ENCODE assay signal across 1 cellular context in the genomic region with DNA sequence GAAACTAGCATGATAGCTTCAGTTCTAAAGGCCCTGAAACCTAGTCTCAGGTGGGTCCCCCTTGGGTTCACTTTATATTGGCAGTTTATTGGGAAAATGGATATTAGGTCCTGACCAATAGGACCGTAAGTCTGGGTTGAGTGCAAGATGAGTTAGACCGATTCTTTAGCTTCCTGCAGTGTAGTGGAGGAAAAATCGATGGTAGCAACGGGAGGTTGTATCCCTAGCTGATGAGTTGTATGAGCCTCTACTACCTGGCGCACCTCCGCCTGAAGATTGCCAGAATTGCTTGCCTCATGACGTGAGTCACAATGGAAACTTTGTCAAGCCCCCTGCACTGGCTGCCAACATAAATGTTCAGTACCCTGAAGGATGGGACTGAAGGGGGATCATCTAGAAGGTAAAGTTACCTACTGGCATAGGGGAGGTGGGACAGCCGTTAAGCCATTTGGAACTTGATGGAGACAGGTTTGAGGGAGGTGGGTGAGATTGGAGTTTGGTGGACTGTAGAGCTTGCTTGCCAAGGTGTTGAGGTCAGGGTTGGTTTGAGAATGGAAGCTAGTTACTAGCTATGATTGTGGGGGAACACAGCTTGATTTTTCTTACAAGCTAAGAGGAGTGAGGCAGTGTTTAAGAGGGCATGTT.
TF ChIP-seq lines count a peak whose summit lies in the region.

No MANE protein-coding gene starts in this region.

TF ChIP-seq in HepG2, 621 proteins besides CTCF, POLR2A, EP300 and RAD21 (continued from another document and continues in another):
- TF ChIP-seq, protein P1, sequence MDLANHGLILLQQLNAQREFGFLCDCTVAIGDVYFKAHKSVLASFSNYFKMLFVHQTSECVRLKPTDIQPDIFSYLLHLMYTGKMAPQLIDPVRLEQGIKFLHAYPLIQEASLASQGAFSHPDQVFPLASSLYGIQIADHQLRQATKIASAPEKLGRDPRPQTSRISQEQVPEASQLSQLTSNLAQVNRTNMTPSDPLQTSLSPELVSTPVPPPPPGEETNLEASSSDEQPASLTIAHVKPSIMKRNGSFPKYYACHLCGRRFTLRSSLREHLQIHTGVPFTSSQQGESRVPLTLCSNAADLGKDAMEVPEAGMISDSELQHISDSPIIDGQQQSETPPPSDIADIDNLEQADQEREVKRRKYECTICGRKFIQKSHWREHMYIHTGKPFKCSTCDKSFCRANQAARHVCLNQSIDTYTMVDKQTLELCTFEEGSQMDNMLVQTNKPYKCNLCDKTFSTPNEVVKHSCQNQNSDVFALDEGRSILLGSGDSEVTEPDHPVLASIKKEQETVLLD (CRISPR knock-in tag; IDR thresholded peaks at IDR 0.05; ENCODE audit: low read depth) = no peak
- TF ChIP-seq, protein P2, sequence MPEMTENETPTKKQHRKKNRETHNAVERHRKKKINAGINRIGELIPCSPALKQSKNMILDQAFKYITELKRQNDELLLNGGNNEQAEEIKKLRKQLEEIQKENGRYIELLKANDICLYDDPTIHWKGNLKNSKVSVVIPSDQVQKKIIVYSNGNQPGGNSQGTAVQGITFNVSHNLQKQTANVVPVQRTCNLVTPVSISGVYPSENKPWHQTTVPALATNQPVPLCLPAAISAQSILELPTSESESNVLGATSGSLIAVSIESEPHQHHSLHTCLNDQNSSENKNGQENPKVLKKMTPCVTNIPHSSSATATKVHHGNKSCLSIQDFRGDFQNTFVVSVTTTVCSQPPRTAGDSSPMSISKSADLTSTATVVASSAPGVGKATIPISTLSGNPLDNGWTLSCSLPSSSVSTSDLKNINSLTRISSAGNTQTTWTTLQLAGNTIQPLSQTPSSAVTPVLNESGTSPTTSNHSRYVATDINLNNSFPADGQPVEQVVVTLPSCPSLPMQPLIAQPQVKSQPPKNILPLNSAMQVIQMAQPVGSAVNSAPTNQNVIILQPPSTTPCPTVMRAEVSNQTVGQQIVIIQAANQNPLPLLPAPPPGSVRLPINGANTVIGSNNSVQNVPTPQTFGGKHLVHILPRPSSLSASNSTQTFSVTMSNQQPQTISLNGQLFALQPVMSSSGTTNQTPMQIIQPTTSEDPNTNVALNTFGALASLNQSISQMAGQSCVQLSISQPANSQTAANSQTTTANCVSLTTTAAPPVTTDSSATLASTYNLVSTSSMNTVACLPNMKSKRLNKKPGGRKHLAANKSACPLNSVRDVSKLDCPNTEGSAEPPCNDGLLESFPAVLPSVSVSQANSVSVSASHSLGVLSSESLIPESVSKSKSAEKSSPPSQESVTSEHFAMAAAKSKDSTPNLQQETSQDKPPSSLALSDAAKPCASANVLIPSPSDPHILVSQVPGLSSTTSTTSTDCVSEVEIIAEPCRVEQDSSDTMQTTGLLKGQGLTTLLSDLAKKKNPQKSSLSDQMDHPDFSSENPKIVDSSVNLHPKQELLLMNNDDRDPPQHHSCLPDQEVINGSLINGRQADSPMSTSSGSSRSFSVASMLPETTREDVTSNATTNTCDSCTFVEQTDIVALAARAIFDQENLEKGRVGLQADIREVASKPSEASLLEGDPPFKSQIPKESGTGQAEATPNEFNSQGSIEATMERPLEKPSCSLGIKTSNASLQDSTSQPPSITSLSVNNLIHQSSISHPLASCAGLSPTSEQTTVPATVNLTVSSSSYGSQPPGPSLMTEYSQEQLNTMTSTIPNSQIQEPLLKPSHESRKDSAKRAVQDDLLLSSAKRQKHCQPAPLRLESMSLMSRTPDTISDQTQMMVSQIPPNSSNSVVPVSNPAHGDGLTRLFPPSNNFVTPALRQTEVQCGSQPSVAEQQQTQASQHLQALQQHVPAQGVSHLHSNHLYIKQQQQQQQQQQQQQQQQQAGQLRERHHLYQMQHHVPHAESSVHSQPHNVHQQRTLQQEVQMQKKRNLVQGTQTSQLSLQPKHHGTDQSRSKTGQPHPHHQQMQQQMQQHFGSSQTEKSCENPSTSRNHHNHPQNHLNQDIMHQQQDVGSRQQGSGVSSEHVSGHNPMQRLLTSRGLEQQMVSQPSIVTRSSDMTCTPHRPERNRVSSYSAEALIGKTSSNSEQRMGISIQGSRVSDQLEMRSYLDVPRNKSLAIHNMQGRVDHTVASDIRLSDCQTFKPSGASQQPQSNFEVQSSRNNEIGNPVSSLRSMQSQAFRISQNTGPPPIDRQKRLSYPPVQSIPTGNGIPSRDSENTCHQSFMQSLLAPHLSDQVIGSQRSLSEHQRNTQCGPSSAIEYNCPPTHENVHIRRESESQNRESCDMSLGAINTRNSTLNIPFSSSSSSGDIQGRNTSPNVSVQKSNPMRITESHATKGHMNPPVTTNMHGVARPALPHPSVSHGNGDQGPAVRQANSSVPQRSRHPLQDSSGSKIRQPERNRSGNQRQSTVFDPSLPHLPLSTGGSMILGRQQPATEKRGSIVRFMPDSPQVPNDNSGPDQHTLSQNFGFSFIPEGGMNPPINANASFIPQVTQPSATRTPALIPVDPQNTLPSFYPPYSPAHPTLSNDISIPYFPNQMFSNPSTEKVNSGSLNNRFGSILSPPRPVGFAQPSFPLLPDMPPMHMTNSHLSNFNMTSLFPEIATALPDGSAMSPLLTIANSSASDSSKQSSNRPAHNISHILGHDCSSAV (CRISPR knock-in tag; IDR thresholded peaks at IDR 0.05; ENCODE audit: borderline replicate concordance) = no peak
- TF ChIP-seq RFX5 (IDR thresholded peaks at IDR 0.05; ENCODE audit: low read depth, low read length) (no peak), EED (CRISPR knock-in tag; IDR thresholded peaks at IDR 0.05) (no peak), ZNF20 (CRISPR knock-in tag; IDR thresholded peaks at IDR 0.05) (no peak), GLI4 (CRISPR knock-in tag; IDR thresholded peaks at IDR 0.05; ENCODE audit: borderline replicate concordance) (no peak), ZNF101 (CRISPR knock-in tag; IDR thresholded peaks at IDR 0.05; ENCODE audit: borderline replicate concordance, low read depth) (no peak), ZNF383 (CRISPR knock-in tag; IDR thresholded peaks at IDR 0.05; ENCODE audit: borderline replicate concordance) (no peak), ZNF558 (CRISPR knock-in tag; IDR thresholded peaks at IDR 0.05; ENCODE audit: borderline replicate concordance) (no peak), ZNF607 (CRISPR knock-in tag; IDR thresholded peaks at IDR 0.05; ENCODE audit: borderline replicate concordance) (no peak), ZNF441 (CRISPR knock-in tag; IDR thresholded peaks at IDR 0.05; ENCODE audit: borderline replicate concordance) (no peak), NR2C2 (CRISPR knock-in tag; IDR thresholded peaks at IDR 0.05; ENCODE audit: borderline replicate concordance) (no peak), ZSCAN25 (CRISPR knock-in tag; IDR thresholded peaks at IDR 0.05) (no peak), SIX4 (CRISPR knock-in tag; IDR thresholded peaks at IDR 0.05) (no peak), ZZZ3 (CRISPR knock-in tag; IDR thresholded peaks at IDR 0.05; ENCODE audit: borderline replicate concordance) (no peak), ZNF556 (CRISPR knock-in tag; IDR thresholded peaks at IDR 0.05; ENCODE audit: borderline replicate concordance) (no peak)
- TF ChIP-seq, protein P3, sequence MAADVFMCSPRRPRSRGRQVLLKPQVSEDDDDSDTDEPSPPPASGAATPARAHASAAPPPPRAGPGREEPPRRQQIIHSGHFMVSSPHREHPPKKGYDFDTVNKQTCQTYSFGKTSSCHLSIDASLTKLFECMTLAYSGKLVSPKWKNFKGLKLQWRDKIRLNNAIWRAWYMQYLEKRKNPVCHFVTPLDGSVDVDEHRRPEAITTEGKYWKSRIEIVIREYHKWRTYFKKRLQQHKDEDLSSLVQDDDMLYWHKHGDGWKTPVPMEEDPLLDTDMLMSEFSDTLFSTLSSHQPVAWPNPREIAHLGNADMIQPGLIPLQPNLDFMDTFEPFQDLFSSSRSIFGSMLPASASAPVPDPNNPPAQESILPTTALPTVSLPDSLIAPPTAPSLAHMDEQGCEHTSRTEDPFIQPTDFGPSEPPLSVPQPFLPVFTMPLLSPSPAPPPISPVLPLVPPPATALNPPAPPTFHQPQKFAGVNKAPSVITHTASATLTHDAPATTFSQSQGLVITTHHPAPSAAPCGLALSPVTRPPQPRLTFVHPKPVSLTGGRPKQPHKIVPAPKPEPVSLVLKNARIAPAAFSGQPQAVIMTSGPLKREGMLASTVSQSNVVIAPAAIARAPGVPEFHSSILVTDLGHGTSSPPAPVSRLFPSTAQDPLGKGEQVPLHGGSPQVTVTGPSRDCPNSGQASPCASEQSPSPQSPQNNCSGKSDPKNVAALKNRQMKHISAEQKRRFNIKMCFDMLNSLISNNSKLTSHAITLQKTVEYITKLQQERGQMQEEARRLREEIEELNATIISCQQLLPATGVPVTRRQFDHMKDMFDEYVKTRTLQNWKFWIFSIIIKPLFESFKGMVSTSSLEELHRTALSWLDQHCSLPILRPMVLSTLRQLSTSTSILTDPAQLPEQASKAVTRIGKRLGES (CRISPR knock-in tag; IDR thresholded peaks at IDR 0.05; ENCODE audit: borderline replicate concordance) = no peak
- TF ChIP-seq, protein P4, sequence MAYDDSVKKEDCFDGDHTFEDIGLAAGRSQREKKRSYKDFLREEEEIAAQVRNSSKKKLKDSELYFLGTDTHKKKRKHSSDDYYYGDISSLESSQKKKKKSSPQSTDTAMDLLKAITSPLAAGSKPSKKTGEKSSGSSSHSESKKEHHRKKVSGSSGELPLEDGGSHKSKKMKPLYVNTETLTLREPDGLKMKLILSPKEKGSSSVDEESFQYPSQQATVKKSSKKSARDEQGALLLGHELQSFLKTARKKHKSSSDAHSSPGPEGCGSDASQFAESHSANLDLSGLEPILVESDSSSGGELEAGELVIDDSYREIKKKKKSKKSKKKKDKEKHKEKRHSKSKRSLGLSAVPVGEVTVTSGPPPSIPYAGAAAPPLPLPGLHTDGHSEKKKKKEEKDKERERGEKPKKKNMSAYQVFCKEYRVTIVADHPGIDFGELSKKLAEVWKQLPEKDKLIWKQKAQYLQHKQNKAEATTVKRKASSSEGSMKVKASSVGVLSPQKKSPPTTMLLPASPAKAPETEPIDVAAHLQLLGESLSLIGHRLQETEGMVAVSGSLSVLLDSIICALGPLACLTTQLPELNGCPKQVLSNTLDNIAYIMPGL (CRISPR knock-in tag; IDR thresholded peaks at IDR 0.05; ENCODE audit: borderline replicate concordance in 1 of 2, low read depth in 1 of 2) = no peak; a peak in 1 of 4 replicates
- TF ChIP-seq, protein P5, sequence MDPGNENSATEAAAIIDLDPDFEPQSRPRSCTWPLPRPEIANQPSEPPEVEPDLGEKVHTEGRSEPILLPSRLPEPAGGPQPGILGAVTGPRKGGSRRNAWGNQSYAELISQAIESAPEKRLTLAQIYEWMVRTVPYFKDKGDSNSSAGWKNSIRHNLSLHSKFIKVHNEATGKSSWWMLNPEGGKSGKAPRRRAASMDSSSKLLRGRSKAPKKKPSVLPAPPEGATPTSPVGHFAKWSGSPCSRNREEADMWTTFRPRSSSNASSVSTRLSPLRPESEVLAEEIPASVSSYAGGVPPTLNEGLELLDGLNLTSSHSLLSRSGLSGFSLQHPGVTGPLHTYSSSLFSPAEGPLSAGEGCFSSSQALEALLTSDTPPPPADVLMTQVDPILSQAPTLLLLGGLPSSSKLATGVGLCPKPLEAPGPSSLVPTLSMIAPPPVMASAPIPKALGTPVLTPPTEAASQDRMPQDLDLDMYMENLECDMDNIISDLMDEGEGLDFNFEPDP (CRISPR knock-in tag; conservative IDR thresholded peaks at IDR 0.05) = 0 out of 2 replicates have a peak, but pooled peaks have one; percentile 22
- TF ChIP-seq, protein P6, sequence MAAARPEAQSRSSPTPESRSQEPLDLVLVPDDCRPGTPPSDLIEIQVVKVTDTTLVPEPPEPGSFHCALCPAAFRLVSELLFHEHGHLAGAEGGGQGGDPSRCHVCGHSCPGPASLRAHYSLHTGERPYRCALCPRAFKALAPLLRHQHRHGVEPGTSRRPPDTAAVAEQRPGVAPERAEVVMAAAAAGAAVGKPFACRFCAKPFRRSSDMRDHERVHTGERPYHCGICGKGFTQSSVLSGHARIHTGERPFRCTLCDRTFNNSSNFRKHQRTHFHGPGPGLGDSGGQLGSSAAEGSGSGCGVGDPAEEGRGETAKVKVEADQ (CRISPR knock-in tag; IDR thresholded peaks at IDR 0.05; ENCODE audit: borderline replicate concordance) = no peak
- TF ChIP-seq, protein P7, sequence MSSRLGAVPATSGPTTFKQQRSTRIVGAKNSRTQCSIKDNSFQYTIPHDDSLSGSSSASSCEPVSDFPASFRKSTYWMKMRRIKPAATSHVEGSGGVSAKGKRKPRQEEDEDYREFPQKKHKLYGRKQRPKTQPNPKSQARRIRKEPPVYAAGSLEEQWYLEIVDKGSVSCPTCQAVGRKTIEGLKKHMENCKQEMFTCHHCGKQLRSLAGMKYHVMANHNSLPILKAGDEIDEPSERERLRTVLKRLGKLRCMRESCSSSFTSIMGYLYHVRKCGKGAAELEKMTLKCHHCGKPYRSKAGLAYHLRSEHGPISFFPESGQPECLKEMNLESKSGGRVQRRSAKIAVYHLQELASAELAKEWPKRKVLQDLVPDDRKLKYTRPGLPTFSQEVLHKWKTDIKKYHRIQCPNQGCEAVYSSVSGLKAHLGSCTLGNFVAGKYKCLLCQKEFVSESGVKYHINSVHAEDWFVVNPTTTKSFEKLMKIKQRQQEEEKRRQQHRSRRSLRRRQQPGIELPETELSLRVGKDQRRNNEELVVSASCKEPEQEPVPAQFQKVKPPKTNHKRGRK (CRISPR knock-in tag; IDR thresholded peaks at IDR 0.05) = no peak
- TF ChIP-seq, protein P8, sequence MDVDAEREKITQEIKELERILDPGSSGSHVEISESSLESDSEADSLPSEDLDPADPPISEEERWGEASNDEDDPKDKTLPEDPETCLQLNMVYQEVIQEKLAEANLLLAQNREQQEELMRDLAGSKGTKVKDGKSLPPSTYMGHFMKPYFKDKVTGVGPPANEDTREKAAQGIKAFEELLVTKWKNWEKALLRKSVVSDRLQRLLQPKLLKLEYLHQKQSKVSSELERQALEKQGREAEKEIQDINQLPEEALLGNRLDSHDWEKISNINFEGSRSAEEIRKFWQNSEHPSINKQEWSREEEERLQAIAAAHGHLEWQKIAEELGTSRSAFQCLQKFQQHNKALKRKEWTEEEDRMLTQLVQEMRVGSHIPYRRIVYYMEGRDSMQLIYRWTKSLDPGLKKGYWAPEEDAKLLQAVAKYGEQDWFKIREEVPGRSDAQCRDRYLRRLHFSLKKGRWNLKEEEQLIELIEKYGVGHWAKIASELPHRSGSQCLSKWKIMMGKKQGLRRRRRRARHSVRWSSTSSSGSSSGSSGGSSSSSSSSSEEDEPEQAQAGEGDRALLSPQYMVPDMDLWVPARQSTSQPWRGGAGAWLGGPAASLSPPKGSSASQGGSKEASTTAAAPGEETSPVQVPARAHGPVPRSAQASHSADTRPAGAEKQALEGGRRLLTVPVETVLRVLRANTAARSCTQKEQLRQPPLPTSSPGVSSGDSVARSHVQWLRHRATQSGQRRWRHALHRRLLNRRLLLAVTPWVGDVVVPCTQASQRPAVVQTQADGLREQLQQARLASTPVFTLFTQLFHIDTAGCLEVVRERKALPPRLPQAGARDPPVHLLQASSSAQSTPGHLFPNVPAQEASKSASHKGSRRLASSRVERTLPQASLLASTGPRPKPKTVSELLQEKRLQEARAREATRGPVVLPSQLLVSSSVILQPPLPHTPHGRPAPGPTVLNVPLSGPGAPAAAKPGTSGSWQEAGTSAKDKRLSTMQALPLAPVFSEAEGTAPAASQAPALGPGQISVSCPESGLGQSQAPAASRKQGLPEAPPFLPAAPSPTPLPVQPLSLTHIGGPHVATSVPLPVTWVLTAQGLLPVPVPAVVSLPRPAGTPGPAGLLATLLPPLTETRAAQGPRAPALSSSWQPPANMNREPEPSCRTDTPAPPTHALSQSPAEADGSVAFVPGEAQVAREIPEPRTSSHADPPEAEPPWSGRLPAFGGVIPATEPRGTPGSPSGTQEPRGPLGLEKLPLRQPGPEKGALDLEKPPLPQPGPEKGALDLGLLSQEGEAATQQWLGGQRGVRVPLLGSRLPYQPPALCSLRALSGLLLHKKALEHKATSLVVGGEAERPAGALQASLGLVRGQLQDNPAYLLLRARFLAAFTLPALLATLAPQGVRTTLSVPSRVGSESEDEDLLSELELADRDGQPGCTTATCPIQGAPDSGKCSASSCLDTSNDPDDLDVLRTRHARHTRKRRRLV (CRISPR knock-in tag; IDR thresholded peaks at IDR 0.05) = no peak
